In genomic region chr1:3368711-3369436, GRCh38 we compare ENCODE assay signal across 18 cellular contexts.
DNase-seq lines count a peak whose midpoint lies in the region; ATAC-seq and TF ChIP-seq lines count a peak whose summit lies in the region.
"Had no signal": no experiment of that assay in that cellular context is flagged by ENCODE, and none has a peak within 500 bp of the region (broad histone marks: within the 10 kb centered on the region; RNA-seq: fewer than 3 reads in every experiment).

No MANE protein-coding gene starts in this region.

- H3K4me1 ChIP-seq in ACC112 (ENCODE audit: control insufficient read depth, insufficient read depth, low read length, unreplicated experiment), result peaks cover 56% of the 10 kb centered on the region
- peaks cover 0 to 32% (median 24%) of the 10 kb centered on the region in 4 donors for H3K4me1 ChIP-seq in sigmoid colon
- peaks cover 12% of the 10 kb centered on the region for H3K4me1 ChIP-seq in CD4-positive, alpha-beta memory T cell (ENCODE audit: insufficient read depth, low read length)
- H3K4me1 ChIP-seq: colonic mucosa had no signal

- POLR2A ChIA-PET in WTC11 (lab: Charles Lee), result no interaction called here
- POLR2A ChIA-PET in CD4-positive, alpha-beta memory T cell (lab: Charles Lee; ENCODE audit: partially characterized antibody), result no interaction called here

- H3K79me2 ChIP-seq in ACC112 (ENCODE audit: control insufficient read depth, insufficient read depth, low read length, unreplicated experiment), result no peaks in the 10 kb centered on the region

- H3K27me3 ChIP-seq in ACC112 (ENCODE audit: insufficient read depth, low read length) (no peaks in the 10 kb centered on the region), sigmoid colon (peaks cover 0 to 19% (median 8%) of the 10 kb centered on the region in 3 donors)
- no peaks in the 10 kb centered on the region for H3K27me3 ChIP-seq in CD4-positive, alpha-beta memory T cell (ENCODE audit: insufficient read depth, low read length)
- H3K27me3 ChIP-seq: colonic mucosa, upper lobe of left lung had no signal

- no peaks in the 10 kb centered on the region for H3K36me3 Mint-ChIP-seq in WTC11
- H3K36me3 Mint-ChIP-seq in CD4-positive, alpha-beta memory T cell, result no peaks in the 10 kb centered on the region
- H3K36me3 Mint-ChIP-seq: activated naive CD4-positive, alpha-beta T cell treated with anti-CD3 and anti-CD28 coated beads, Interleukin-2, amount 10 ng/mL, durations not matched to agents 7 days and 5 days had no signal

- peak; percentile 50; the same call in 1 of the 2 replicates for ATAC-seq in WTC11

- H2AFZ ChIP-seq in ACC112 (ENCODE audit: low read length, unreplicated experiment), result peak overlapping the region; percentile 8

- H3K4me3 Mint-ChIP-seq in WTC11, result 0 out of 2 replicates have a peak overlapping the region, but pooled peaks have one; percentile 20
- no peak overlapping the region for H3K4me3 Mint-ChIP-seq in CD4-positive, alpha-beta memory T cell
- H3K4me3 Mint-ChIP-seq: activated naive CD4-positive, alpha-beta T cell treated with anti-CD3 and anti-CD28 coated beads, Interleukin-2, amount 10 ng/mL, durations not matched to agents 7 days and 5 days had no signal

- intact Hi-C loops in sigmoid colon (cut with DNase I), result no loop called here
- intact Hi-C loops in CD4-positive, alpha-beta memory T cell (cut with micrococcal nuclease), result no loop called here

- H3K27me3 Mint-ChIP-seq in WTC11 (ENCODE audit: low read depth), result no peaks in the 10 kb centered on the region
- H3K27me3 Mint-ChIP-seq in CD4-positive, alpha-beta memory T cell, result peaks cover 2 to 4% of the 10 kb centered on the region in 2 donors

- no peak for TF ChIP-seq POLR2A in sigmoid colon (IDR thresholded peaks at IDR 0.05)

- H3K4me3 ChIP-seq in ACC112 (ENCODE audit: low read depth, low read length) (peak overlapping the region; percentile 20), foreskin fibroblast (ENCODE audit: low read depth in 1 of 2, low read length in 2 of 2) (no peak overlapping the region), sigmoid colon (no peak overlapping the region)
- no peak overlapping the region for H3K4me3 ChIP-seq in CD4-positive, alpha-beta memory T cell (ENCODE audit: low read length in 2 of 2)
- H3K4me3 ChIP-seq: colonic mucosa, upper lobe of left lung had no signal

- WGBS in sigmoid colon, 2 donors, result 76 to 79% methylated on average over 16 of the region's 16 CpGs

- DNase-seq in WTC11 (ENCODE audit: low spot score), result no peak
- DNase-seq in foreskin fibroblast, result peak; percentile 54 to 80
- DNase-seq in sigmoid colon, result no peak
- DNase-seq in CD4-positive, alpha-beta memory T cell, result no peak
- no peak for DNase-seq in activated T-cell treated with anti-CD3 and anti-CD28 coated beads for 4 hours
- DNase-seq in middle frontal gyrus (ENCODE audit: extremely low spot score, low spot score), result no peak
- DNase-seq in HT-29 (ENCODE audit: low spot score), result no peak
- DNase-seq: activated CD8-positive, alpha-beta memory T cell treated with anti-CD3 and anti-CD28 coated beads for 24 hours; activated naive CD4-positive, alpha-beta T cell treated with anti-CD3 and anti-CD28 coated beads, Interleukin-2, amount 10 ng/mL, durations not matched to agents 7 days and 5 days; colonic mucosa; Kasumi-1; NCI-H1694; NCI-H524 treated with DMSO at 0.1 percent for 48 hours; small intestine; T1000 had no signal

- H3K4me1 Mint-ChIP-seq in WTC11, result peaks cover 17% of the 10 kb centered on the region
- peaks cover 2 to 14% (median 5%) of the 10 kb centered on the region in 4 donors for H3K4me1 Mint-ChIP-seq in CD4-positive, alpha-beta memory T cell

- 0 out of 2 replicates have a peak overlapping the region, but pooled peaks have one; percentile 52 for H3K27ac Mint-ChIP-seq in WTC11
- H3K27ac Mint-ChIP-seq in CD4-positive, alpha-beta memory T cell, result no peak overlapping the region
- H3K27ac Mint-ChIP-seq: activated naive CD4-positive, alpha-beta T cell treated with anti-CD3 and anti-CD28 coated beads, Interleukin-2, amount 10 ng/mL, durations not matched to agents 7 days and 5 days had no signal

- H3K9me3 ChIP-seq in sigmoid colon, result no peaks in the 10 kb centered on the region
- H3K9me3 ChIP-seq in CD4-positive, alpha-beta memory T cell (ENCODE audit: control insufficient read depth in 1 of 2, low read length in 2 of 2), result no peaks in the 10 kb centered on the region
- H3K9me3 ChIP-seq: colonic mucosa, upper lobe of left lung had no signal

- H3K36me3 ChIP-seq in ACC112 (ENCODE audit: insufficient read depth, low read length), result no peaks in the 10 kb centered on the region
- no peaks in the 10 kb centered on the region for H3K36me3 ChIP-seq in sigmoid colon
- H3K36me3 ChIP-seq in CD4-positive, alpha-beta memory T cell (ENCODE audit: insufficient read depth, low read length), result no peaks in the 10 kb centered on the region
- H3K36me3 ChIP-seq: colonic mucosa, upper lobe of left lung had no signal

- no peak for TF ChIP-seq CTCF in WTC11 (IDR thresholded peaks at IDR 0.05)
- TF ChIP-seq CTCF in foreskin fibroblast (IDR thresholded peaks at IDR 0.05; ENCODE audit: low read depth, low read length), result no peak
- TF ChIP-seq CTCF in sigmoid colon (IDR thresholded peaks at IDR 0.05), result no peak

- H3K27ac ChIP-seq in ACC112 (ENCODE audit: low read depth, low read length) (peak overlapping the region; percentile 82), sigmoid colon (peak overlapping the region; percentile 45 to 75 (median 69))
- H3K27ac ChIP-seq in CD4-positive, alpha-beta memory T cell (ENCODE audit: low read depth, low read length), result no peak overlapping the region
- H3K27ac ChIP-seq: colonic mucosa, RWPE1 had no signal

- H3K9me3 Mint-ChIP-seq in WTC11, result peaks cover 13% of the 10 kb centered on the region; the same call in 1 of the 2 replicates
- H3K9me3 Mint-ChIP-seq in CD4-positive, alpha-beta memory T cell, result peaks cover 0 to 1% (median 0%) of the 10 kb centered on the region in 8 donors
- H3K9me3 Mint-ChIP-seq: activated naive CD4-positive, alpha-beta T cell treated with anti-CD3 and anti-CD28 coated beads, Interleukin-2, amount 10 ng/mL, durations not matched to agents 7 days and 5 days had no signal

- CTCF ChIA-PET in WTC11 (lab: Charles Lee), result interaction anchor here (0.8 to 2.1 kb wide), 4 partner anchors 19 to 56 kb away, joined by 3 to 12 read pairs (median 6); no protein-coding TSS in a partner anchor
- CTCF ChIA-PET in CD4-positive, alpha-beta memory T cell (lab: Charles Lee; ENCODE audit: partially characterized antibody), result no interaction called here

- TF ChIP-seq EP300 in sigmoid colon (IDR thresholded peaks at IDR 0.05), result no peak

TF ChIP-seq in WTC11, 78 proteins besides CTCF, POLR2A, EP300 and RAD21:
- TF ChIP-seq CREB1 (CRISPR knock-in tag; IDR thresholded peaks at IDR 0.05) (no peak), ETV6 (CRISPR knock-in tag; IDR thresholded peaks at IDR 0.05) (no peak), IRF2 (CRISPR knock-in tag; IDR thresholded peaks at IDR 0.05; ENCODE audit: borderline replicate concordance, low read depth) (no peak), MLX (CRISPR knock-in tag; IDR thresholded peaks at IDR 0.05) (no peak), FOXP4 (CRISPR knock-in tag; IDR thresholded peaks at IDR 0.05) (no peak), CBFB (CRISPR knock-in tag; IDR thresholded peaks at IDR 0.05; ENCODE audit: low read depth) (no peak), GRHL2 (CRISPR knock-in tag; IDR thresholded peaks at IDR 0.05; ENCODE audit: insufficient replicate concordance, severe bottlenecking) (no peak), FOXJ3 (CRISPR knock-in tag; IDR thresholded peaks at IDR 0.05; ENCODE audit: borderline replicate concordance) (no peak), ZMAT4 (CRISPR knock-in tag; IDR thresholded peaks at IDR 0.05) (no peak), PREB (CRISPR knock-in tag; IDR thresholded peaks at IDR 0.05; ENCODE audit: borderline replicate concordance) (no peak)

Comparison
In these comparisons a context has a peak if more than half of its experiments do, and no peak if none do; other contexts are left out.
1. DNase-seq: peak in foreskin fibroblast (2 of 2); none in WTC11 (single experiment), sigmoid colon (single experiment), CD4-positive, alpha-beta memory T cell (0 of 5), activated T-cell treated with anti-CD3 and anti-CD28 coated beads for 4 hours (single experiment), middle frontal gyrus (single experiment) and HT-29 (single experiment).